ENCODE assay signal across 14 cellular contexts in the genomic region with DNA sequence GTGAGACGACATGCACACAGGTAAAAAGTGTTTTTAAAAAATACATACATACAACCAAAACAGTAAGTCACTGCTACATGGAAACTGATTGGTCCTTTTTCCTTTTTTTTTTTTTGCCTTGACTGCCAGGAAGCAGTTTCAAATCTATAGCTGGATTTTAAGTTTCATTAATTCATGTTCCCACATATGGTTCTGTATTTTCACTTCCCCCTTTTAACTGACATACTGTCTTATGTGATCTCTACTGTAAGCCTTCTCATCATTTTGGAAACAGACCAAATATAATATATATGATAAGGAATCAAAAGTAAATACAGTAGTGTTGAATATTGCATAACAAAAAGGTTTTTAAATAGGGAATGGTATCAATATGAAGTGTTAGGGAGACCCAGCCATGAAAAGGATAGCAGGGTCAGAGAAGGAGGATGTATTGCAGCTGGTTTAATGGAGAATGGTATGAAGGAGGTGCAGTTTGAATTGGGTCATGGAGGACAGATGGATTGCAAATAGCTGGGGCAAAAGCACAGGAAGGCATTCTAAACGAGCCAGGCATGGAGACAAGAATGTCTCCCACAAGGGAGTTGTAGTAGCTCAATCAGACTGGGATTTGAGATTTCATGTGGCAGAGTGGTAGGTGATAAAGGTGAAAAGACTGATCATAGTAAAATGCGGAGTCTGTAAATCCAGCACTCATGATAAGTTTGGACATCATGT. TPM values are rescaled to one million over a fixed set of nuclear protein-coding genes. Genes with fewer than 3 reads are reported as not detected.
A peak's percentile ranks its signal among the peaks of the same experiment; 100 is the strongest.
DNase-seq lines count a peak whose midpoint lies in the region; ATAC-seq and TF ChIP-seq lines count a peak whose summit lies in the region.
"Had no signal": no experiment of that assay in that cellular context is flagged by ENCODE, and none has a peak within 500 bp of the region (broad histone marks: within the 10 kb centered on the region; RNA-seq: fewer than 3 reads in every experiment).

No MANE protein-coding gene starts in this region.

- H3F3A ChIP-seq in PC-9 (ENCODE audit: insufficient read depth, low read depth): peaks cover 6% of the 10 kb centered on the region; the same call in 1 of the 2 replicates

- no peak overlapping the region for H3K27ac Mint-ChIP-seq in glutamatergic neuron (ENCODE audit: unreplicated experiment)
- no peak overlapping the region for H3K27ac Mint-ChIP-seq in stimulated activated naive CD8-positive, alpha-beta T cell treated with anti-CD3 and anti-CD28 coated beads, Interleukin-15, amount 100 ng/mL, for 72 hours
- H3K27ac Mint-ChIP-seq: GM23338 had no signal

- H3K9me3 Mint-ChIP-seq in glutamatergic neuron (ENCODE audit: unreplicated experiment): no peaks in the 10 kb centered on the region
- no peaks in the 10 kb centered on the region for H3K9me3 Mint-ChIP-seq in stimulated activated naive CD8-positive, alpha-beta T cell treated with anti-CD3 and anti-CD28 coated beads, Interleukin-15, amount 100 ng/mL, for 72 hours
- H3K9me3 Mint-ChIP-seq: GM23338 had no signal

- H3K4me3 ChIP-seq in HCT116 (replicated peaks in 1 of 2; ENCODE audit: low read depth in 1 of 2, low read length in 2 of 2) (no peak overlapping the region), PC-9 (no peak overlapping the region; the same call in 1 of the 2 replicates), esophagus squamous epithelium (peak overlapping the region in 3 of 4 donors; percentile 2 to 90 (median 13)), stomach (peak overlapping the region; percentile 17 to 72 (median 20))
- H3K4me3 ChIP-seq: GM23338 had no signal

- CTCF ChIA-PET in HCT116 (lab: Charles Lee) (no interaction called here), PC-9 (lab: Charles Lee) (interaction anchor here (0.6 kb wide), 1 partner anchor 353 kb away, joined by 5 read pairs; no protein-coding TSS in a partner anchor)

- ATAC-seq in HCT116 (no peak), GM18909 (IDR thresholded peaks at IDR 0.05; ENCODE audit: poor library complexity, unreplicated experiment) (no peak), foreskin keratinocyte (no peak)
- ATAC-seq in stimulated activated naive CD8-positive, alpha-beta T cell treated with anti-CD3 and anti-CD28 coated beads, Interleukin-15, amount 100 ng/mL, for 72 hours: no peak
- ATAC-seq: gastroesophageal sphincter, GM23338 had no signal

- POLR2A ChIA-PET in HCT116 (lab: Charles Lee) (interaction anchor here (0.8 kb wide), 1 partner anchor 88 kb away, joined by 5 read pairs; no protein-coding TSS in a partner anchor), PC-9 (lab: Charles Lee; ENCODE audit: unreplicated experiment) (interaction anchor here (0.6 to 1.0 kb wide), 3 partner anchors 31 to 270 kb away, joined by 7 to 17 read pairs (median 16); partner anchors contain the start of gene CAV2)

- H3K27me3 ChIP-seq in HCT116 (ENCODE audit: insufficient read depth, low read length) (no peaks in the 10 kb centered on the region), PC-9 (ENCODE audit: insufficient read depth, low read depth) (no peaks in the 10 kb centered on the region), esophagus squamous epithelium (peaks cover 0 to 9% (median 0%) of the 10 kb centered on the region in 4 donors), stomach (peaks cover 0 to 17% (median 4%) of the 10 kb centered on the region in 3 donors), foreskin keratinocyte (no peaks in the 10 kb centered on the region)
- H3K27me3 ChIP-seq: gastroesophageal sphincter had no signal

- TF ChIP-seq CTCF in HCT116 (IDR thresholded peaks at IDR 0.05 in 2 of 3, conservative IDR thresholded peaks at IDR 0.05 in 1 of 3; ENCODE audit: borderline replicate concordance in 1 of 3, insufficient read depth in 1 of 3, low read depth in 2 of 3, low read length in 2 of 3) (no peak), PC-9 (conservative IDR thresholded peaks at IDR 0.05) (no peak), esophagus squamous epithelium (IDR thresholded peaks at IDR 0.05) (no peak), stomach (IDR thresholded peaks at IDR 0.05) (no peak), glutamatergic neuron (IDR thresholded peaks at IDR 0.05; ENCODE audit: partially characterized antibody, unreplicated experiment) (no peak), foreskin keratinocyte (conservative IDR thresholded peaks at IDR 0.05) (no peak)

- H3K4me1 ChIP-seq in HCT116 (ENCODE audit: control insufficient read depth in 1 of 2, insufficient read depth in 2 of 2, low read length in 2 of 2) (peaks cover 17 to 47% of the 10 kb centered on the region in 2 experiments), PC-9 (replicated peaks; ENCODE audit: insufficient read depth) (peaks cover 39% of the 10 kb centered on the region), esophagus squamous epithelium (peaks cover 12 to 75% (median 24%) of the 10 kb centered on the region in 3 donors), stomach (peaks cover 4 to 57% (median 20%) of the 10 kb centered on the region in 4 donors), foreskin keratinocyte (peaks cover 18% of the 10 kb centered on the region)

- no peak overlapping the region for H2AFZ ChIP-seq in HCT116 (ENCODE audit: low read depth, low read length, poor library complexity, severe bottlenecking)
- no peak overlapping the region for H2AFZ ChIP-seq in PC-9
- H2AFZ ChIP-seq: GM23338 had no signal

- H3K9ac ChIP-seq in HCT116 (ENCODE audit: low read length): no peak overlapping the region

- no peaks in the 10 kb centered on the region for H3K9me2 ChIP-seq in HCT116 (ENCODE audit: insufficient read depth)
- H3K9me2 ChIP-seq in PC-9 (ENCODE audit: insufficient read depth): no peaks in the 10 kb centered on the region

- H4K20me1 ChIP-seq in HCT116 (ENCODE audit: insufficient read depth) (peaks cover 6% of the 10 kb centered on the region; the same call in 1 of the 2 replicates), PC-9 (ENCODE audit: insufficient read depth) (no peaks in the 10 kb centered on the region)

- peaks cover 6% of the 10 kb centered on the region for H3K27me3 Mint-ChIP-seq in glutamatergic neuron (ENCODE audit: unreplicated experiment)
- peaks cover 61% of the 10 kb centered on the region for H3K27me3 Mint-ChIP-seq in stimulated activated naive CD8-positive, alpha-beta T cell treated with anti-CD3 and anti-CD28 coated beads, Interleukin-15, amount 100 ng/mL, for 72 hours

- H3K27ac ChIP-seq in HCT116 (ENCODE audit: low read depth, low read length): no peak overlapping the region; the same call in 1 of the 2 replicates
- H3K27ac ChIP-seq in PC-9: no peak overlapping the region
- H3K27ac ChIP-seq in esophagus squamous epithelium: peak overlapping the region in 1 of 4 donors; percentile 11
- peak overlapping the region in 1 of 5 donors; percentile 57 for H3K27ac ChIP-seq in stomach
- no peak overlapping the region for H3K27ac ChIP-seq in foreskin keratinocyte
- H3K27ac ChIP-seq: neutrophil had no signal

- H3K36me3 ChIP-seq in HCT116 (ENCODE audit: control insufficient read depth in 1 of 2, insufficient read depth in 2 of 2, low read length in 2 of 2) (peaks cover 9 to 55% of the 10 kb centered on the region in 2 experiments; a peak in 3 of 4 replicates), PC-9 (ENCODE audit: low read depth) (peaks cover 49% of the 10 kb centered on the region), esophagus squamous epithelium (peaks cover 0 to 12% (median 0%) of the 10 kb centered on the region in 3 donors), stomach (no peaks in the 10 kb centered on the region)
- H3K36me3 ChIP-seq: neutrophil had no signal

- TF ChIP-seq POLR2A in HCT116 (IDR thresholded peaks at IDR 0.05; ENCODE audit: borderline replicate concordance, extremely low read depth, insufficient read depth, insufficient read length): no peak
- no peak for TF ChIP-seq POLR2A in esophagus squamous epithelium (IDR thresholded peaks at IDR 0.05)
- TF ChIP-seq POLR2A in stomach (IDR thresholded peaks at IDR 0.05): no peak

- peak overlapping the region; percentile 6; the same call in 1 of the 2 replicates for H3K4me2 ChIP-seq in HCT116 (ENCODE audit: low read length)
- H3K4me2 ChIP-seq in PC-9: peak overlapping the region; percentile 47
- H3K4me2 ChIP-seq: GM23338 had no signal

- H3K9me3 ChIP-seq in HCT116 (ENCODE audit: control insufficient read depth in 1 of 2, insufficient read depth in 1 of 2, low read depth in 1 of 2, low read length in 2 of 2) (no peaks in the 10 kb centered on the region), PC-9 (ENCODE audit: insufficient read depth, low read depth) (no peaks in the 10 kb centered on the region), esophagus squamous epithelium (no peaks in the 10 kb centered on the region), stomach (no peaks in the 10 kb centered on the region)
- H3K9me3 ChIP-seq: gastroesophageal sphincter, neutrophil had no signal

- RAD21 ChIA-PET in HCT116 (lab: Charles Lee; ENCODE audit: low non-redundant PET in 1 of 2, low total read pairs in 2 of 2, uncharacterized antibody in 2 of 2, unreplicated experiment in 2 of 2): no interaction called here

- DNase-seq in HCT116 (ENCODE audit: low read depth, low spot score): no peak
- DNase-seq in PC-9: no peak
- no peak for DNase-seq in esophagus squamous epithelium (lab: John Stamatoyannopoulos, UW)
- no peak for DNase-seq in stomach
- DNase-seq in glutamatergic neuron: no peak
- no peak for DNase-seq in foreskin keratinocyte
- no peak for DNase-seq in stimulated activated naive CD8-positive, alpha-beta T cell treated with anti-CD3 and anti-CD28 coated beads, Interleukin-15, amount 100 ng/mL, for 72 hours
- DNase-seq: activated CD8-positive, alpha-beta memory T cell treated with anti-CD3 and anti-CD28 coated beads for 24 hours; activated naive CD4-positive, alpha-beta T cell treated with Interleukin-2 at 50 U/mL for 16 hours; NCI-H1930 had no signal

- no peaks in the 10 kb centered on the region for H3K36me3 Mint-ChIP-seq in glutamatergic neuron (ENCODE audit: unreplicated experiment)

- peaks cover 5% of the 10 kb centered on the region for H3K4me1 Mint-ChIP-seq in glutamatergic neuron (ENCODE audit: low read depth, unreplicated experiment)
- peaks cover 15% of the 10 kb centered on the region for H3K4me1 Mint-ChIP-seq in stimulated activated naive CD8-positive, alpha-beta T cell treated with anti-CD3 and anti-CD28 coated beads, Interleukin-15, amount 100 ng/mL, for 72 hours

- no peak overlapping the region for H3K4me3 Mint-ChIP-seq in glutamatergic neuron (ENCODE audit: unreplicated experiment)
- no peak overlapping the region for H3K4me3 Mint-ChIP-seq in stimulated activated naive CD8-positive, alpha-beta T cell treated with anti-CD3 and anti-CD28 coated beads, Interleukin-15, amount 100 ng/mL, for 72 hours
- H3K4me3 Mint-ChIP-seq: GM23338 had no signal

- H3K79me2 ChIP-seq in HCT116 (ENCODE audit: insufficient read depth, low read length) (peaks cover 96% of the 10 kb centered on the region), PC-9 (ENCODE audit: low read depth) (peaks cover 80% of the 10 kb centered on the region)

- TF ChIP-seq RAD21 in HCT116 (IDR thresholded peaks at IDR 0.05; ENCODE audit: low read depth): no peak

- 53 to 60% methylated on average over 3 of the region's 3 CpGs for WGBS in esophagus squamous epithelium, 2 donors
- WGBS in stomach, 5 donors: 63 to 76% (median 68%) methylated on average over 3 of the region's 3 CpGs

- TF ChIP-seq EP300 in stomach (IDR thresholded peaks at IDR 0.05): no peak

- intact Hi-C loops in HCT116 (cut with micrococcal nuclease) (no loop called here), PC-9 (cut with micrococcal nuclease; ENCODE audit: unreplicated experiment) (no loop called here), esophagus squamous epithelium (cut with DNase I) (loop anchor here (10.0 kb wide), 1 partner anchor 55 kb away; no protein-coding TSS in a partner anchor), stomach (cut with DNase I; ENCODE audit: low total_unique reads) (no loop called here)

- BruUV-seq in HCT116 (replicated peaks; lab: Mats Ljungman, UMichigan): no TSS peak
- no TSS peak for BruUV-seq in PC-9 (replicated peaks; lab: Mats Ljungman, UMichigan)

RNA-seq across cellular contexts. Expression of gene CAV1, which starts 5.4 kb away (rescaled TPM):
- total RNA-seq in HCT116 (2021; ENCODE audit: unreplicated experiment) (298 TPM), PC-9 (2021) (850 and 1,077 TPM in 2 replicates), esophagus squamous epithelium (100 to 1,000 TPM in 2 of 4 donors, 10 to 100 TPM in 2; 21.7 to 171 (median 86.8) TPM), stomach (100 to 1,000 TPM in 4 of 5 donors, 10 to 100 TPM in 1; 49.2 to 719 (median 267) TPM), glutamatergic neuron (ENCODE audit: unreplicated experiment) (0.78 TPM), foreskin keratinocyte (1,286 and 1,415 TPM in 2 replicates)
- polyA plus RNA-seq in HCT116 (2012): 358 and 529 TPM in 2 replicates
- polyA plus RNA-seq in stomach (10 to 100 TPM; 18.5 to 73.2 (median 33.5) TPM), foreskin keratinocyte (706 and 882 TPM in 2 replicates)

RNA-seq across cellular contexts. Expression of gene CAV2, which starts 30.7 kb away (rescaled TPM):
- total RNA-seq in HCT116 (2021; ENCODE audit: unreplicated experiment): 157 TPM
- 153 and 174 TPM in 2 replicates for polyA plus RNA-seq in HCT116 (2012)
- total RNA-seq in PC-9 (2021): 260 and 296 TPM in 2 replicates
- total RNA-seq in esophagus squamous epithelium: 10 to 100 TPM; 31.8 to 85.3 (median 73.4) TPM
- 10 to 100 TPM; 26.3 to 90.1 (median 32.7) TPM for total RNA-seq in stomach
- polyA plus RNA-seq in stomach: 10 to 100 TPM; 15.7 to 21.9 (median 18.0) TPM
- 1.7 TPM for total RNA-seq in glutamatergic neuron (ENCODE audit: unreplicated experiment)
- 253 and 280 TPM in 2 replicates for total RNA-seq in foreskin keratinocyte
- polyA plus RNA-seq in foreskin keratinocyte: 181 and 220 TPM in 2 replicates

Comparison
In these comparisons a context has a peak if more than half of its experiments do, and no peak if none do; other contexts are left out.
1. H3K4me3 ChIP-seq: peak in esophagus squamous epithelium (3 of 4) and stomach (4 of 4); none in HCT116 (0 of 2) and PC-9 (single experiment).
2. RNA of gene CAV1, which starts 5.4 kb away (total RNA-seq): 1,286 to 1,415 TPM in foreskin keratinocyte, 850 to 1,077 TPM in PC-9, 298 TPM in HCT116 (single experiment), 49.2 to 719 TPM in stomach and 21.7 to 171 TPM in esophagus squamous epithelium; 0.78 TPM in glutamatergic neuron (single experiment); every median in the first group is over 10 times any median in the second.
3. RNA of gene CAV2, which starts 30.7 kb away (total RNA-seq): 253 to 280 TPM in foreskin keratinocyte, 260 to 296 TPM in PC-9, 157 TPM in HCT116 (single experiment), 31.8 to 85.3 TPM in esophagus squamous epithelium and 26.3 to 90.1 TPM in stomach; 1.7 TPM in glutamatergic neuron (single experiment); every median in the first group is over 10 times any median in the second.